In the genomic region with DNA sequence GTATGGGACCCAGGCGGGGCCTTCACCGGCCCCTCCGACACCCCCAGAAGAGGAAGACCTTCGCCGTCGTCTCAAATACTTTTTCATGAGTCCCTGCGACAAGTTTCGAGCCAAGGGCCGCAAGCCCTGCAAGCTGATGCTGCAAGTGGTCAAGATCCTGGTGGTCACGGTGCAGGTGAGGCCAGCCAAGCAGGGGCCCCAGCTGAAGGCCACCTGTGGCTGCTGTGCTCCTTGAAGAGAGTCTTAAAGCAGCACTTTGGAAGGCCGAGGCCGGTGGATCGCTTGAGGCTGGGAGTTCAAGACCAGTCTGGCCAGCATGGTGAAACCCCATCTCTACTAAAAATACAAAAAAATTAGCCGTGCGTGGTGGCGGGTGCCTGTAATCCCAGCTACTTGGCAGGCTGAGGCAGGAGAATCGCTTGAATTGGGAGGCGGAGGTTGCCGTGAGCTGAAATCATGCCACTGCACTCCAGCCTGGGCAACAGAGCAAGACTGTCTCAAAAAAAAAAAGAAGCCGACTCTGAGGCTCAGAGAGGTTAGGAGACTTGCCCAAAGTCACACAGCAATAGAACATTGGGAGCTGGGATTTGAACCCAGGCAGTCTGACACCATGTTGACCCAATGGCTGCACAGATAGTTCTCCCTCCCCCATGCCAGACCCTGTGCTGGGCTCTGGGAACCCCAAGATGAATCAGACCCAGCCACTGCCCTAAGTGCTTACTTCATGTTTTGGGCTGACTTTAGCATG, we compare ENCODE assay signal across 24 cellular contexts. TPM values are rescaled to one million over a fixed set of nuclear protein-coding genes. Genes with fewer than 3 reads are reported as not detected.
A peak's percentile ranks its signal among the peaks of the same experiment; 100 is the strongest.
DNase-seq lines count a peak whose midpoint lies in the region; ATAC-seq, FAIRE-seq and TF ChIP-seq lines count a peak whose summit lies in the region.
"Had no signal": no experiment of that assay in that cellular context is flagged by ENCODE, and none has a peak within 500 bp of the region (broad histone marks: within the 10 kb centered on the region; RNA-seq: fewer than 3 reads in every experiment).

No MANE protein-coding gene starts in this region.

- no peak overlapping the region for H3K4me2 ChIP-seq in HepG2 (ENCODE audit: low read depth, low read length)

- no TSS peak for BruUV-seq in HepG2 (replicated peaks; lab: Mats Ljungman, UMichigan)

- in situ Hi-C loops in HepG2 (cut with HindIII; ENCODE audit: extremely low pct_ligation_motif_present, low pct_unique_long_range_greater_than_20kb), result no loop called here

- H2AFZ ChIP-seq in HepG2 (ENCODE audit: low read length), result no peak overlapping the region

- H3K4me1 ChIP-seq in HepG2 (ENCODE audit: insufficient read depth, low read length), result peaks cover 15% of the 10 kb centered on the region
- peaks cover 0 to 27% (median 11%) of the 10 kb centered on the region in 4 donors for H3K4me1 ChIP-seq in right lobe of liver
- H3K4me1 ChIP-seq: BE2C had no signal

- TF ChIP-seq POLR2A in HepG2 (IDR thresholded peaks at IDR 0.05; ENCODE audit: insufficient read depth in 1 of 2, low read depth in 2 of 2, low read length in 2 of 2) (no peak), right lobe of liver (IDR thresholded peaks at IDR 0.05) (no peak)

- no peak overlapping the region for H3K27ac Mint-ChIP-seq in activated T-helper 1 cell treated with anti-CD3 and anti-CD28 coated beads, Interleukin-12 subunit alpha, Interleukin-12 subunit beta, Interleukin-2, Interleukin-4 antibody, amounts not matched to agents 30 ng/mL and 10 ng/mL and 1 ng/mL, durations not matched to agents 14 hours and 24 hours and 36 hours
- no peak overlapping the region for H3K27ac Mint-ChIP-seq in nephron
- H3K27ac Mint-ChIP-seq in activated CD4-positive, alpha-beta T cell treated with anti-CD3 and anti-CD28 coated beads, Interleukin-2, amount 10 ng/mL, durations not matched to agents 24 days and 14 days, result no peak overlapping the region

- peaks cover 8% of the 10 kb centered on the region for H3K4me1 Mint-ChIP-seq in activated T-helper 1 cell treated with anti-CD3 and anti-CD28 coated beads, Interleukin-12 subunit alpha, Interleukin-12 subunit beta, Interleukin-2, Interleukin-4 antibody, amounts not matched to agents 30 ng/mL and 10 ng/mL and 1 ng/mL, durations not matched to agents 14 hours and 24 hours and 36 hours (ENCODE audit: low read depth)
- peaks cover 7% of the 10 kb centered on the region for H3K4me1 Mint-ChIP-seq in nephron
- H3K4me1 Mint-ChIP-seq in activated CD4-positive, alpha-beta T cell treated with anti-CD3 and anti-CD28 coated beads, Interleukin-2, amount 10 ng/mL, durations not matched to agents 24 days and 14 days, result peaks cover 9% of the 10 kb centered on the region

- H3K9me3 ChIP-seq in HepG2 (ENCODE audit: low read length), result no peaks in the 10 kb centered on the region
- no peaks in the 10 kb centered on the region for H3K9me3 ChIP-seq in right lobe of liver
- H3K9me3 ChIP-seq: BE2C, HAP-1 had no signal

- H3K4me3 ChIP-seq in HepG2 (replicated peaks in 1 of 3; ENCODE audit: insufficient read depth in 1 of 3, low read depth in 2 of 3, low read length in 3 of 3), result no peak overlapping the region
- H3K4me3 ChIP-seq in right lobe of liver, result no peak overlapping the region
- H3K4me3 ChIP-seq: GM12878, HAP-1 had no signal

- CTCF ChIA-PET in HepG2 (lab: Yijun Ruan, JAX; ENCODE audit: low intra/inter-chr PET ratio, low total read pairs), result no interaction called here

- no peak for FAIRE-seq in HepG2 (lab: Jason Lieb, UNC)
- FAIRE-seq: GM12878, GM19239, H1 had no signal

- H3K4me3 Mint-ChIP-seq in activated T-helper 1 cell treated with anti-CD3 and anti-CD28 coated beads, Interleukin-12 subunit alpha, Interleukin-12 subunit beta, Interleukin-2, Interleukin-4 antibody, amounts not matched to agents 30 ng/mL and 10 ng/mL and 1 ng/mL, durations not matched to agents 14 hours and 24 hours and 36 hours, result peak overlapping the region; percentile 37
- H3K4me3 Mint-ChIP-seq in nephron, result peak overlapping the region; percentile 11 to 67 (median 43)
- no peak overlapping the region for H3K4me3 Mint-ChIP-seq in activated CD4-positive, alpha-beta T cell treated with anti-CD3 and anti-CD28 coated beads, Interleukin-2, amount 10 ng/mL, durations not matched to agents 24 days and 14 days

- H3K36me3 ChIP-seq in HepG2 (replicated peaks in 1 of 2; ENCODE audit: control insufficient read depth in 1 of 2, insufficient read depth in 2 of 2, low read length in 2 of 2), result peaks cover 0 to 2% of the 10 kb centered on the region in 2 experiments; a peak in 2 of 5 replicates
- H3K36me3 ChIP-seq in right lobe of liver, result peaks cover 0 to 7% (median 0%) of the 10 kb centered on the region in 4 donors
- H3K36me3 ChIP-seq: BE2C had no signal

- H4K20me1 ChIP-seq in HepG2 (ENCODE audit: insufficient read depth, low read length), result no peaks in the 10 kb centered on the region

- ATAC-seq in HepG2, result no peak
- no peak for ATAC-seq in right lobe of liver
- ATAC-seq: GM12878 had no signal

- H3K27me3 ChIP-seq in HepG2 (ENCODE audit: control insufficient read depth in 1 of 2, insufficient read depth in 2 of 2, low read length in 2 of 2) (no peaks in the 10 kb centered on the region), right lobe of liver (no peaks in the 10 kb centered on the region)
- H3K27me3 ChIP-seq: BE2C had no signal

- no peak for TF ChIP-seq EP300 in HepG2 (IDR thresholded peaks at IDR 0.05; ENCODE audit: low read depth in 2 of 2, low read length in 2 of 2)
- TF ChIP-seq EP300 in HepG2 (CRISPR knock-in tag; IDR thresholded peaks at IDR 0.05; ENCODE audit: borderline replicate concordance), result no peak

- H3K36me3 Mint-ChIP-seq in activated T-helper 1 cell treated with anti-CD3 and anti-CD28 coated beads, Interleukin-12 subunit alpha, Interleukin-12 subunit beta, Interleukin-2, Interleukin-4 antibody, amounts not matched to agents 30 ng/mL and 10 ng/mL and 1 ng/mL, durations not matched to agents 14 hours and 24 hours and 36 hours (ENCODE audit: low read depth), result peaks cover 3% of the 10 kb centered on the region
- H3K36me3 Mint-ChIP-seq in nephron (ENCODE audit: low read depth), result peaks cover 8% of the 10 kb centered on the region
- peaks cover 7% of the 10 kb centered on the region for H3K36me3 Mint-ChIP-seq in activated CD4-positive, alpha-beta T cell treated with anti-CD3 and anti-CD28 coated beads, Interleukin-2, amount 10 ng/mL, durations not matched to agents 24 days and 14 days (ENCODE audit: low read depth)

- no peak for TF ChIP-seq RAD21 in HepG2 (CRISPR knock-in tag; IDR thresholded peaks at IDR 0.05)

- POLR2A ChIA-PET in HepG2 (lab: Yijun Ruan, JAX), result no interaction called here

- intact Hi-C loops in HepG2 (cut with micrococcal nuclease; ENCODE audit: unreplicated experiment) (no loop called here), right lobe of liver (cut with DNase I) (no loop called here)
- intact Hi-C loops in activated T-helper 1 cell treated with anti-CD3 and anti-CD28 coated beads, Interleukin-12 subunit alpha, Interleukin-12 subunit beta, Interleukin-2, Interleukin-4 antibody, amounts not matched to agents 30 ng/mL and 10 ng/mL and 1 ng/mL, durations not matched to agents 14 hours and 24 hours and 36 hours (cut with micrococcal nuclease), result no loop called here
- intact Hi-C loops in activated CD4-positive, alpha-beta T cell treated with anti-CD3 and anti-CD28 coated beads, Interleukin-2, amount 10 ng/mL, durations not matched to agents 24 days and 14 days (cut with micrococcal nuclease), result loop anchor here (10.0 kb wide), 1 partner anchor 330 kb away; no protein-coding TSS in a partner anchor

- H3K9ac ChIP-seq in HepG2 (ENCODE audit: insufficient read depth, low read depth, low read length), result no peak overlapping the region

- DNase-seq in HepG2 (ENCODE audit: low spot score), result no peak
- DNase-seq in right lobe of liver, result no peak
- DNase-seq in activated T-helper 1 cell treated with anti-CD3 and anti-CD28 coated beads, Interleukin-12 subunit alpha, Interleukin-12 subunit beta, Interleukin-2, Interleukin-4 antibody, amounts not matched to agents 30 ng/mL and 10 ng/mL and 1 ng/mL, durations not matched to agents 14 hours and 24 hours and 36 hours (ENCODE audit: low spot score), result no peak
- no peak for DNase-seq in activated CD4-positive, alpha-beta T cell treated with anti-CD3 and anti-CD28 coated beads, Interleukin-2, amount 50 U/mL, for 1 hour
- DNase-seq in activated CD4-positive, alpha-beta T cell treated with anti-CD3 and anti-CD28 coated beads, Interleukin-2, amount 10 ng/mL, durations not matched to agents 24 days and 14 days, result no peak
- DNase-seq in cerebellar cortex (ENCODE audit: low spot score), result no peak
- DNase-seq: 8988T; BE2C; C1 segment of cervical spinal cord; CD4-positive, CD25-positive, alpha-beta regulatory T cell; CD8-positive, alpha-beta memory T cell; COR-L47; DMS 273 treated with DMSO at 0.1 percent for 48 hours; DMS53; DND-41; EL had no signal

- peaks cover 4% of the 10 kb centered on the region for H3K27me3 Mint-ChIP-seq in activated T-helper 1 cell treated with anti-CD3 and anti-CD28 coated beads, Interleukin-12 subunit alpha, Interleukin-12 subunit beta, Interleukin-2, Interleukin-4 antibody, amounts not matched to agents 30 ng/mL and 10 ng/mL and 1 ng/mL, durations not matched to agents 14 hours and 24 hours and 36 hours (ENCODE audit: insufficient read depth)
- H3K27me3 Mint-ChIP-seq in nephron (ENCODE audit: low read depth), result no peaks in the 10 kb centered on the region
- peaks cover 3% of the 10 kb centered on the region for H3K27me3 Mint-ChIP-seq in activated CD4-positive, alpha-beta T cell treated with anti-CD3 and anti-CD28 coated beads, Interleukin-2, amount 10 ng/mL, durations not matched to agents 24 days and 14 days
- H3K27me3 Mint-ChIP-seq: IgD-negative memory B cell had no signal

- no peak overlapping the region for H3K27ac ChIP-seq in HepG2 (ENCODE audit: extremely low read length, insufficient read depth, low read length)
- no peak overlapping the region for H3K27ac ChIP-seq in right lobe of liver
- H3K27ac ChIP-seq: HL-60 had no signal

- H3K9me3 Mint-ChIP-seq in activated T-helper 1 cell treated with anti-CD3 and anti-CD28 coated beads, Interleukin-12 subunit alpha, Interleukin-12 subunit beta, Interleukin-2, Interleukin-4 antibody, amounts not matched to agents 30 ng/mL and 10 ng/mL and 1 ng/mL, durations not matched to agents 14 hours and 24 hours and 36 hours, result no peaks in the 10 kb centered on the region
- H3K9me3 Mint-ChIP-seq in nephron, result no peaks in the 10 kb centered on the region
- no peaks in the 10 kb centered on the region for H3K9me3 Mint-ChIP-seq in activated CD4-positive, alpha-beta T cell treated with anti-CD3 and anti-CD28 coated beads, Interleukin-2, amount 10 ng/mL, durations not matched to agents 24 days and 14 days
- H3K9me3 Mint-ChIP-seq: CD8-positive, alpha-beta memory T cell; IgD-negative memory B cell had no signal

- H3K79me2 ChIP-seq in HepG2 (ENCODE audit: insufficient read depth, low read length), result no peaks in the 10 kb centered on the region

- WGBS in HepG2 (ENCODE audit: low lambda C conversion rate), result 96% methylated on average over 20 of the region's 20 CpGs
- WGBS in right lobe of liver (ENCODE audit: insufficient coverage, low coverage, low lambda C conversion rate, missing lambda C conversion rate), result 97% methylated on average over 12 of the region's 20 CpGs

- TF ChIP-seq CTCF in HepG2 (CRISPR knock-in tag; IDR thresholded peaks at IDR 0.05) (no peak), right lobe of liver (IDR thresholded peaks at IDR 0.05) (no peak), nephron (IDR thresholded peaks at IDR 0.05; ENCODE audit: unreplicated experiment in 3 of 3) (no peak)

RNA-seq across cellular contexts. Expression of a gene that starts 2.7 kb away (rescaled TPM):
- total RNA-seq in HepG2 (2016; rRNA removed; fragmentation: Illumina TruSeq; extraction: Trizol), result 1.9 and 3.4 TPM in 2 replicates
- 3.4 and 4.1 TPM in 2 replicates for total RNA-seq in HepG2 (2016; cell fraction: cytosol; rRNA removed; fragmentation: Illumina TruSeq; extraction: Trizol; ENCODE audit: low read depth)
- 1.8 and 4.3 TPM in 2 replicates for total RNA-seq in HepG2 (2016; cell fraction: insoluble cytoplasmic fraction; rRNA removed; fragmentation: Illumina TruSeq; extraction: Trizol)
- 2.4 and 3.4 TPM in 2 replicates for total RNA-seq in HepG2 (2016; cell fraction: membrane; rRNA removed; fragmentation: Illumina TruSeq; extraction: Trizol)
- total RNA-seq in HepG2 (2016; cell fraction: nucleus; rRNA removed; fragmentation: Illumina TruSeq; extraction: Trizol), result 3.8 and 4.3 TPM in 2 replicates
- polyA plus RNA-seq in HepG2 (2011; rRNA removed), result 11.6 and 15.7 TPM in 2 replicates
- polyA plus RNA-seq in HepG2 (2011; cell fraction: cytosol; rRNA removed), result 6.4 and 7.4 TPM in 2 replicates
- polyA plus RNA-seq in HepG2 (2011; cell fraction: nucleus; rRNA removed), result 29.1 and 39.0 TPM in 2 replicates
- 3.4 and 4.8 TPM in 2 replicates for polyA plus RNA-seq in HepG2 (2012)
- polyA plus RNA-seq in HepG2 (2016; cell fraction: cytosol; fragmentation: Illumina TruSeq; extraction: Trizol; ENCODE audit: low read depth), result 2.3 and 3.2 TPM in 2 replicates
- polyA plus RNA-seq in HepG2 (2016; cell fraction: insoluble cytoplasmic fraction; fragmentation: Illumina TruSeq; extraction: Trizol; ENCODE audit: low read depth), result 2.9 and 3.5 TPM in 2 replicates
- 3.3 and 3.4 TPM in 2 replicates for polyA plus RNA-seq in HepG2 (2016; cell fraction: membrane; fragmentation: Illumina TruSeq; extraction: Trizol; ENCODE audit: low read depth)
- polyA plus RNA-seq in HepG2 (2016; cell fraction: nucleus; fragmentation: Illumina TruSeq; extraction: Trizol; ENCODE audit: insufficient read depth, low read depth), result 16.6 and 21.1 TPM in 2 replicates
- 19.2 and 110 TPM in 2 replicates for polyA minus RNA-seq in HepG2 (2011; rRNA and poly(A)+ RNA removed; ENCODE audit: low replicate concordance)
- polyA minus RNA-seq in HepG2 (2011; cell fraction: cytosol; rRNA and poly(A)+ RNA removed), result 2.4 and 4.4 TPM in 2 replicates
- polyA minus RNA-seq in HepG2 (2011; cell fraction: nucleus; rRNA and poly(A)+ RNA removed), result 4.8 and 5.9 TPM in 2 replicates
- total RNA-seq in right lobe of liver, result 10 to 100 TPM in 5 of 6 experiments, 1 to 10 TPM in 1; 9.8 to 25.2 (median 17.7) TPM
- 14.0 and 14.4 TPM in 2 replicates for total RNA-seq in activated T-helper 1 cell treated with anti-CD3 and anti-CD28 coated beads, Interleukin-12 subunit alpha, Interleukin-12 subunit beta, Interleukin-2, Interleukin-4 antibody, amounts not matched to agents 30 ng/mL and 10 ng/mL and 1 ng/mL, durations not matched to agents 14 hours and 24 hours and 36 hours
- 13.3 and 13.7 TPM in 2 replicates for total RNA-seq in activated CD4-positive, alpha-beta T cell treated with anti-CD3 and anti-CD28 coated beads, Interleukin-2, amount 10 ng/mL, durations not matched to agents 24 days and 14 days

RNA-seq across cellular contexts. Expression of a gene that starts 9.3 kb away (rescaled TPM):
- total RNA-seq in HepG2 (2016; rRNA removed; fragmentation: Illumina TruSeq; extraction: Trizol) (6.4 and 9.1 TPM in 2 replicates), right lobe of liver (10 to 100 TPM; 15.3 to 35.1 (median 24.8) TPM)
- total RNA-seq in HepG2 (2016; cell fraction: cytosol; rRNA removed; fragmentation: Illumina TruSeq; extraction: Trizol; ENCODE audit: low read depth), result 29.8 and 30.7 TPM in 2 replicates
- total RNA-seq in HepG2 (2016; cell fraction: insoluble cytoplasmic fraction; rRNA removed; fragmentation: Illumina TruSeq; extraction: Trizol), result 7.4 and 8.8 TPM in 2 replicates
- 40.6 and 43.0 TPM in 2 replicates for total RNA-seq in HepG2 (2016; cell fraction: membrane; rRNA removed; fragmentation: Illumina TruSeq; extraction: Trizol)
- total RNA-seq in HepG2 (2016; cell fraction: nucleus; rRNA removed; fragmentation: Illumina TruSeq; extraction: Trizol), result 4.2 and 4.8 TPM in 2 replicates
- 36.3 and 37.0 TPM in 2 replicates for polyA plus RNA-seq in HepG2 (2011; rRNA removed)
- polyA plus RNA-seq in HepG2 (2011; cell fraction: cytosol; rRNA removed), result 27.2 and 34.8 TPM in 2 replicates
- 16.8 and 18.8 TPM in 2 replicates for polyA plus RNA-seq in HepG2 (2011; cell fraction: nucleus; rRNA removed)
- 18.3 and 24.5 TPM in 2 replicates for polyA plus RNA-seq in HepG2 (2012)
- polyA plus RNA-seq in HepG2 (2016; cell fraction: cytosol; fragmentation: Illumina TruSeq; extraction: Trizol; ENCODE audit: low read depth), result 89.1 and 102 TPM in 2 replicates
- polyA plus RNA-seq in HepG2 (2016; cell fraction: insoluble cytoplasmic fraction; fragmentation: Illumina TruSeq; extraction: Trizol; ENCODE audit: low read depth), result 21.6 and 26.7 TPM in 2 replicates
- polyA plus RNA-seq in HepG2 (2016; cell fraction: membrane; fragmentation: Illumina TruSeq; extraction: Trizol; ENCODE audit: low read depth), result 106 and 124 TPM in 2 replicates
- 18.5 and 20.8 TPM in 2 replicates for polyA plus RNA-seq in HepG2 (2016; cell fraction: nucleus; fragmentation: Illumina TruSeq; extraction: Trizol; ENCODE audit: insufficient read depth, low read depth)
- polyA minus RNA-seq in HepG2 (2011; rRNA and poly(A)+ RNA removed; ENCODE audit: low replicate concordance), result 17.5 and 24.9 TPM in 2 replicates
- 11.3 and 15.3 TPM in 2 replicates for polyA minus RNA-seq in HepG2 (2011; cell fraction: cytosol; rRNA and poly(A)+ RNA removed)
- polyA minus RNA-seq in HepG2 (2011; cell fraction: nucleus; rRNA and poly(A)+ RNA removed), result 2.2 and 3.4 TPM in 2 replicates
- total RNA-seq in activated T-helper 1 cell treated with anti-CD3 and anti-CD28 coated beads, Interleukin-12 subunit alpha, Interleukin-12 subunit beta, Interleukin-2, Interleukin-4 antibody, amounts not matched to agents 30 ng/mL and 10 ng/mL and 1 ng/mL, durations not matched to agents 14 hours and 24 hours and 36 hours, result 4.8 and 5.2 TPM in 2 replicates
- 5.1 and 5.7 TPM in 2 replicates for total RNA-seq in activated CD4-positive, alpha-beta T cell treated with anti-CD3 and anti-CD28 coated beads, Interleukin-2, amount 10 ng/mL, durations not matched to agents 24 days and 14 days

RNA-seq across cellular contexts. Expression of a gene that starts 10.4 kb away (rescaled TPM):
- total RNA-seq in HepG2 (2016; rRNA removed; fragmentation: Illumina TruSeq; extraction: Trizol) (11.1 and 28.2 TPM in 2 replicates), right lobe of liver (10 to 100 TPM; 38.7 to 61.8 (median 46.5) TPM)
- total RNA-seq in HepG2 (2016; cell fraction: cytosol; rRNA removed; fragmentation: Illumina TruSeq; extraction: Trizol; ENCODE audit: low read depth), result 6.7 and 9.9 TPM in 2 replicates
- 7.3 and 24.9 TPM in 2 replicates for total RNA-seq in HepG2 (2016; cell fraction: insoluble cytoplasmic fraction; rRNA removed; fragmentation: Illumina TruSeq; extraction: Trizol)
- 9.5 and 10.2 TPM in 2 replicates for total RNA-seq in HepG2 (2016; cell fraction: membrane; rRNA removed; fragmentation: Illumina TruSeq; extraction: Trizol)
- 39.4 and 51.4 TPM in 2 replicates for total RNA-seq in HepG2 (2016; cell fraction: nucleus; rRNA removed; fragmentation: Illumina TruSeq; extraction: Trizol)
- polyA plus RNA-seq in HepG2 (2011; rRNA removed), result 24.9 and 28.4 TPM in 2 replicates
- 8.4 and 14.6 TPM in 2 replicates for polyA plus RNA-seq in HepG2 (2011; cell fraction: cytosol; rRNA removed)
- polyA plus RNA-seq in HepG2 (2011; cell fraction: nucleus; rRNA removed), result 192 and 272 TPM in 2 replicates
- 22.0 and 47.4 TPM in 2 replicates for polyA plus RNA-seq in HepG2 (2012)
- 4.0 and 4.8 TPM in 2 replicates for polyA plus RNA-seq in HepG2 (2016; cell fraction: cytosol; fragmentation: Illumina TruSeq; extraction: Trizol; ENCODE audit: low read depth)
- polyA plus RNA-seq in HepG2 (2016; cell fraction: insoluble cytoplasmic fraction; fragmentation: Illumina TruSeq; extraction: Trizol; ENCODE audit: low read depth), result 9.1 and 14.0 TPM in 2 replicates
- 4.9 and 7.2 TPM in 2 replicates for polyA plus RNA-seq in HepG2 (2016; cell fraction: membrane; fragmentation: Illumina TruSeq; extraction: Trizol; ENCODE audit: low read depth)
- 115 and 120 TPM in 2 replicates for polyA plus RNA-seq in HepG2 (2016; cell fraction: nucleus; fragmentation: Illumina TruSeq; extraction: Trizol; ENCODE audit: insufficient read depth, low read depth)
- polyA minus RNA-seq in HepG2 (2011; rRNA and poly(A)+ RNA removed; ENCODE audit: low replicate concordance), result 20.0 and 49.5 TPM in 2 replicates
- 21.5 and 23.2 TPM in 2 replicates for polyA minus RNA-seq in HepG2 (2011; cell fraction: cytosol; rRNA and poly(A)+ RNA removed)
- polyA minus RNA-seq in HepG2 (2011; cell fraction: nucleus; rRNA and poly(A)+ RNA removed), result 37.4 and 52.5 TPM in 2 replicates
- 131 and 136 TPM in 2 replicates for total RNA-seq in activated T-helper 1 cell treated with anti-CD3 and anti-CD28 coated beads, Interleukin-12 subunit alpha, Interleukin-12 subunit beta, Interleukin-2, Interleukin-4 antibody, amounts not matched to agents 30 ng/mL and 10 ng/mL and 1 ng/mL, durations not matched to agents 14 hours and 24 hours and 36 hours
- 122 and 125 TPM in 2 replicates for total RNA-seq in activated CD4-positive, alpha-beta T cell treated with anti-CD3 and anti-CD28 coated beads, Interleukin-2, amount 10 ng/mL, durations not matched to agents 24 days and 14 days

RNA-seq across cellular contexts. Expression of a gene that starts 36.3 kb away (rescaled TPM):
- total RNA-seq in HepG2 (2016; rRNA removed; fragmentation: Illumina TruSeq; extraction: Trizol) (not detected in 2 replicates), right lobe of liver (10 to 100 TPM in 2 of 6 experiments, 1 to 10 TPM in 4; 4.8 to 14.3 (median 9.4) TPM)
- not detected in 2 replicates for total RNA-seq in HepG2 (2016; cell fraction: cytosol; rRNA removed; fragmentation: Illumina TruSeq; extraction: Trizol; ENCODE audit: low read depth)
- total RNA-seq in HepG2 (2016; cell fraction: insoluble cytoplasmic fraction; rRNA removed; fragmentation: Illumina TruSeq; extraction: Trizol), result not detected in 2 replicates
- total RNA-seq in HepG2 (2016; cell fraction: membrane; rRNA removed; fragmentation: Illumina TruSeq; extraction: Trizol), result not detected in 2 replicates
- total RNA-seq in HepG2 (2016; cell fraction: nucleus; rRNA removed; fragmentation: Illumina TruSeq; extraction: Trizol), result not detected in 2 replicates
- polyA plus RNA-seq in HepG2 (2011; rRNA removed), result not detected in 2 replicates
- polyA plus RNA-seq in HepG2 (2011; cell fraction: cytosol; rRNA removed), result 0.07 TPM in 1 of 2 replicates, not detected in the other
- 0.12 and 0.16 TPM in 2 replicates for polyA plus RNA-seq in HepG2 (2011; cell fraction: nucleus; rRNA removed)
- polyA plus RNA-seq in HepG2 (2012), result not detected in 2 replicates
- not detected in 2 replicates for polyA plus RNA-seq in HepG2 (2016; cell fraction: cytosol; fragmentation: Illumina TruSeq; extraction: Trizol; ENCODE audit: low read depth)
- polyA plus RNA-seq in HepG2 (2016; cell fraction: insoluble cytoplasmic fraction; fragmentation: Illumina TruSeq; extraction: Trizol; ENCODE audit: low read depth), result not detected in 2 replicates
- polyA plus RNA-seq in HepG2 (2016; cell fraction: membrane; fragmentation: Illumina TruSeq; extraction: Trizol; ENCODE audit: low read depth), result not detected in 2 replicates
- not detected in 2 replicates for polyA plus RNA-seq in HepG2 (2016; cell fraction: nucleus; fragmentation: Illumina TruSeq; extraction: Trizol; ENCODE audit: insufficient read depth, low read depth)
- 1.4 TPM in 1 of 2 replicates, not detected in the other for polyA minus RNA-seq in HepG2 (2011; rRNA and poly(A)+ RNA removed; ENCODE audit: low replicate concordance)
- polyA minus RNA-seq in HepG2 (2011; cell fraction: cytosol; rRNA and poly(A)+ RNA removed), result not detected in 2 replicates
- not detected in 2 replicates for polyA minus RNA-seq in HepG2 (2011; cell fraction: nucleus; rRNA and poly(A)+ RNA removed)
- total RNA-seq in activated T-helper 1 cell treated with anti-CD3 and anti-CD28 coated beads, Interleukin-12 subunit alpha, Interleukin-12 subunit beta, Interleukin-2, Interleukin-4 antibody, amounts not matched to agents 30 ng/mL and 10 ng/mL and 1 ng/mL, durations not matched to agents 14 hours and 24 hours and 36 hours, result 1.4 and 1.5 TPM in 2 replicates
- 1.1 and 1.2 TPM in 2 replicates for total RNA-seq in activated CD4-positive, alpha-beta T cell treated with anti-CD3 and anti-CD28 coated beads, Interleukin-2, amount 10 ng/mL, durations not matched to agents 24 days and 14 days
- total RNA-seq: CD4-positive, CD25-positive, alpha-beta regulatory T cell; HT1080 had no signal
